30 cellular contexts compared by ENCODE assay signal in the genomic region with DNA sequence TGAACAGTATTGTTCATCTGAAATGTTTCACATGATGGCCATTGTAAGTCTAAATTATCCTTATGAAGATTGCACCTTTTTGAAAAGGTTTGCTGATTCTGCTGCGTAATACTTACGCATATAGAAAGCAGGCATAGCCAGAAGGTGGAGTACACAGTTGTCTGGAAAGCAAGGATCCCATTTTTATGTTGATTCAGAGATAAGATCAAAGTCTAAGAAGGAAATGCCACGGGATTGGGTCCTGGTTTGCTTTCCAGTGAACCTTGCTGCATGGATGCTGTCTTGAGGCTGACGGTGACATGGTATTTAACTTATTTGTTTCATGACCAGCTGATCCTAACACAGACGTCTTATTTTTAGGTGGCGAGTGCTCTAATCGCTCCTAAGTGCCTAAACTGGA. TPM values are rescaled to one million over a fixed set of nuclear protein-coding genes. Genes with fewer than 3 reads are reported as not detected.
DNase-seq lines count a peak whose midpoint lies in the region; FAIRE-seq and TF ChIP-seq lines count a peak whose summit lies in the region.
"Had no signal": no experiment of that assay in that cellular context is flagged by ENCODE, and none has a peak within 500 bp of the region (broad histone marks: within the 10 kb centered on the region; RNA-seq: fewer than 3 reads in every experiment).

No MANE protein-coding gene starts in this region.

- TF ChIP-seq EP300 in H1 (IDR thresholded peaks at IDR 0.05; ENCODE audit: borderline replicate concordance in 1 of 2, low read depth in 2 of 2, low read length in 2 of 2), result no peak

- H2AFZ ChIP-seq in H1 (ENCODE audit: low read length) (no peak overlapping the region), neuronal stem cell (ENCODE audit: low read length) (peak overlapping the region; percentile 23)
- H2AFZ ChIP-seq: GM23248, PC-9 had no signal

- H3K27me3 ChIP-seq in H1 (replicated peaks in 1 of 4; ENCODE audit: control insufficient read depth in 3 of 4, extremely low read depth in 1 of 4, insufficient read depth in 3 of 4, low read length in 3 of 4) (no peaks in the 10 kb centered on the region), neuronal stem cell (ENCODE audit: control insufficient read depth in 3 of 3, insufficient read depth in 3 of 3, low read depth in 1 of 3, low read length in 3 of 3) (no peaks in the 10 kb centered on the region)
- H3K27me3 ChIP-seq: BLaER1 had no signal

- no peaks in the 10 kb centered on the region for H4K20me1 ChIP-seq in H1 (replicated peaks in 1 of 2; ENCODE audit: control insufficient read depth in 1 of 2, insufficient read depth in 2 of 2, low read length in 2 of 2)
- H4K20me1 ChIP-seq: BLaER1 had no signal

- DNase-seq in ELF-1 (ENCODE audit: low read depth, low spot score), result peak; percentile 21
- peak; percentile 15 for DNase-seq in SK-N-DZ (ENCODE audit: low spot score)
- no peak for DNase-seq in H1 (ENCODE audit: low read depth in 1 of 2, low spot score in 2 of 2)
- DNase-seq in neuronal stem cell (ENCODE audit: low spot score), result no peak
- DNase-seq in EL, result no peak
- no peak for DNase-seq in LoVo (ENCODE audit: low spot score)
- DNase-seq in activated gamma-delta T cell treated with Interleukin-2 at 50 U/mL for 16 hours, result no peak
- no peak for DNase-seq in effector CD8-positive, alpha-beta T cell (lab: John Stamatoyannopoulos, UW)
- DNase-seq: CD4-positive, alpha-beta T cell; GM23248; H9; HFFc6; IMR-90; MV-4-11; NCI-H1105 treated with DMSO at 0.1 percent for 48 hours; NCI-H146; NCI-H1930; NCI-H2107; NCI-H524 treated with DMSO at 0.1 percent for 48 hours; NCI-H774 had no signal

- H3K18ac ChIP-seq in H1 (ENCODE audit: extremely low read depth, low read length), result no peak overlapping the region
- no peak overlapping the region for H3K18ac ChIP-seq in neuronal stem cell (ENCODE audit: low read length)

- POLR2A ChIA-PET in H1 (lab: Charles Lee; ENCODE audit: partially characterized antibody), result no interaction called here

- H3K14ac ChIP-seq in H1 (ENCODE audit: insufficient read length) (no peak overlapping the region), neuronal stem cell (ENCODE audit: low read length) (no peak overlapping the region)

- 89% methylated on average over 7 of the region's 7 CpGs; no CpG with 5 or more reads in 1 of the 2 experiments for WGBS in H1 (ENCODE audit: extremely low coverage in 1 of 2, insufficient coverage in 1 of 2, insufficient read length in 1 of 2, insufficient replicate concordance in 2 of 2, low coverage in 1 of 2, low lambda C conversion rate in 2 of 2, missing lambda C conversion rate in 1 of 2), 2 experiments
- no CpG with 5 or more reads among the region's 7 CpGs for WGBS in neuronal stem cell (ENCODE audit: extremely low coverage in 2 of 2, insufficient read length in 2 of 2, insufficient replicate concordance in 1 of 2), 2 donors

- H3K9ac ChIP-seq in H1 (replicated peaks in 1 of 4; ENCODE audit: extremely low read depth in 1 of 4, low read depth in 3 of 4, low read length in 3 of 4) (no peak overlapping the region), neuronal stem cell (ENCODE audit: low read depth, low read length, poor library complexity) (no peak overlapping the region)
- H3K9ac ChIP-seq: BLaER1, GM23248, KMS-11 had no signal

- H2AK5ac ChIP-seq in H1 (ENCODE audit: low read depth, low read length) (no peak overlapping the region), neuronal stem cell (ENCODE audit: low read depth, low read length) (no peak overlapping the region)

- H3K79me2 ChIP-seq in H1 (ENCODE audit: control insufficient read depth in 1 of 2, insufficient read depth in 2 of 2, low read length in 2 of 2), result no peaks in the 10 kb centered on the region

- H2BK5ac ChIP-seq in H1 (ENCODE audit: low read depth, low read length), result no peak overlapping the region
- H2BK5ac ChIP-seq in neuronal stem cell (ENCODE audit: low read length), result no peak overlapping the region

- no peak for TF ChIP-seq CTCF in H1 (IDR thresholded peaks at IDR 0.05; ENCODE audit: control extremely low read depth in 1 of 3, insufficient read depth in 1 of 3, low read depth in 1 of 3, low read length in 3 of 3)

- no peak overlapping the region for H2BK12ac ChIP-seq in H1 (ENCODE audit: low read depth, low read length)
- H2BK12ac ChIP-seq in neuronal stem cell (ENCODE audit: low read length), result no peak overlapping the region

- CTCF ChIA-PET in H1 (lab: Charles Lee; ENCODE audit: partially characterized antibody), result no interaction called here

- H3K56ac ChIP-seq in H1 (replicated peaks; ENCODE audit: insufficient read length, low read depth, low read length), result no peak overlapping the region

- H3K4me3 ChIP-seq in H1 (ENCODE audit: extremely low read depth in 1 of 4, insufficient read depth in 2 of 4, low read depth in 3 of 4, low read length in 4 of 4), result no peak overlapping the region
- no peak overlapping the region for H3K4me3 ChIP-seq in neuronal stem cell (ENCODE audit: low read length in 2 of 2)
- H3K4me3 ChIP-seq: BLaER1, GM23248, PC-9 had no signal

- TF ChIP-seq RAD21 in H1 (IDR thresholded peaks at IDR 0.05 in 1 of 2, conservative IDR thresholded peaks at IDR 0.05 in 1 of 2; ENCODE audit: low read depth in 2 of 2, low read length in 2 of 2), result no peak

- no peak overlapping the region for H3K23ac ChIP-seq in H1 (ENCODE audit: insufficient read length)
- H3K23ac ChIP-seq in neuronal stem cell (ENCODE audit: low read depth, low read length, poor library complexity), result no peak overlapping the region

- H3K36me3 ChIP-seq in H1 (ENCODE audit: control insufficient read depth in 2 of 4, insufficient read depth in 4 of 4, low read length in 3 of 4) (no peaks in the 10 kb centered on the region), neuronal stem cell (replicated peaks in 1 of 2; ENCODE audit: control insufficient read depth in 2 of 2, insufficient read depth in 2 of 2, low read length in 2 of 2) (no peaks in the 10 kb centered on the region)
- H3K36me3 ChIP-seq: BLaER1 had no signal

- no peaks in the 10 kb centered on the region for H3K23me2 ChIP-seq in H1 (ENCODE audit: low read depth, low read length)

- no peak overlapping the region for H3K4ac ChIP-seq in H1 (replicated peaks; ENCODE audit: insufficient read length, low read depth, low read length)
- H3K4ac ChIP-seq in neuronal stem cell (ENCODE audit: low read length), result no peak overlapping the region

- no peak overlapping the region for H3K27ac ChIP-seq in H1 (ENCODE audit: low read depth, low read length)
- no peak overlapping the region for H3K27ac ChIP-seq in neuronal stem cell (replicated peaks; ENCODE audit: low read length)
- H3K27ac ChIP-seq: BLaER1, GM23248, KMS-11, PC-9 had no signal

- H3K79me1 ChIP-seq in H1 (ENCODE audit: low read depth, low read length) (no peaks in the 10 kb centered on the region), neuronal stem cell (ENCODE audit: low read depth, low read length) (no peaks in the 10 kb centered on the region)

- peak; percentile 57 for FAIRE-seq in H1 (lab: Jason Lieb, UNC)
- FAIRE-seq: A204.1, D721Med, G401.6 had no signal

- H3K4me2 ChIP-seq in H1 (ENCODE audit: insufficient read depth in 1 of 2, low read depth in 2 of 2, low read length in 2 of 2) (no peak overlapping the region), neuronal stem cell (ENCODE audit: insufficient read depth, low read length, poor library complexity, severe bottlenecking) (no peak overlapping the region)
- H3K4me2 ChIP-seq: BLaER1, KMS-11, PC-9 had no signal

- TF ChIP-seq POLR2A in H1 (IDR thresholded peaks at IDR 0.05; ENCODE audit: control extremely low read depth in 1 of 2, low read depth in 2 of 2, low read length in 2 of 2), result no peak

- no peak overlapping the region for H2BK20ac ChIP-seq in H1 (ENCODE audit: low read length)

- H2BK120ac ChIP-seq in H1 (replicated peaks; ENCODE audit: low read depth, low read length), result no peak overlapping the region
- H2BK120ac ChIP-seq in neuronal stem cell (ENCODE audit: low read depth, low read length), result no peak overlapping the region

- H4K91ac ChIP-seq in H1 (replicated peaks; ENCODE audit: insufficient read length, low read length) (no peak overlapping the region), neuronal stem cell (ENCODE audit: low read depth, low read length, poor library complexity) (no peak overlapping the region)

- H3K4me1 ChIP-seq in H1 (replicated peaks in 1 of 4; ENCODE audit: control insufficient read depth in 3 of 4, insufficient read depth in 4 of 4, low read length in 3 of 4) (no peaks in the 10 kb centered on the region), neuronal stem cell (ENCODE audit: control insufficient read depth in 2 of 2, insufficient read depth in 1 of 2, low read depth in 1 of 2, low read length in 2 of 2) (peaks cover 0 to 4% of the 10 kb centered on the region in 2 donors)

- no peaks in the 10 kb centered on the region for H3K9me3 ChIP-seq in H1 (ENCODE audit: insufficient read depth in 2 of 2, low read depth in 1 of 2, low read length in 1 of 2)
- H3K9me3 ChIP-seq in neuronal stem cell (replicated peaks in 1 of 2; ENCODE audit: control insufficient read depth in 2 of 2, insufficient read depth in 1 of 2, low read depth in 1 of 2, low read length in 2 of 2), result no peaks in the 10 kb centered on the region
- H3K9me3 ChIP-seq: BLaER1 had no signal

- no peak overlapping the region for H4K8ac ChIP-seq in H1 (ENCODE audit: extremely low read depth, insufficient read depth, low read length)
- H4K8ac ChIP-seq in neuronal stem cell (ENCODE audit: low read depth, low read length), result no peak overlapping the region

- H2BK15ac ChIP-seq in H1 (ENCODE audit: low read length) (no peak overlapping the region), neuronal stem cell (ENCODE audit: low read length) (no peak overlapping the region)

- no peak overlapping the region for H4K5ac ChIP-seq in H1 (ENCODE audit: insufficient read length, low read depth, low read length)

RNA-seq across cellular contexts. Expression of a gene that starts 15.5 kb away (rescaled TPM):
- 8.2 and 8.6 TPM in 2 replicates for polyA plus RNA-seq in SK-N-DZ (2014; cell fraction: cytosol; rRNA removed)
- 3.2 and 3.4 TPM in 2 replicates for polyA plus RNA-seq in SK-N-DZ (2014; cell fraction: nucleus; rRNA removed)
- total RNA-seq in H1 (2021; fragmentation: NEBNext Ultra II Directional; extraction: Animal tissue kit (Norgen Biotek cat#: 25700)), result not detected in 2 replicates
- polyA plus RNA-seq in H1 (2011; rRNA removed), result 0.06 and 0.35 TPM in 2 replicates
- polyA plus RNA-seq in H1 (2011; cell fraction: cytosol; rRNA removed), result not detected
- polyA plus RNA-seq in H1 (2011; cell fraction: nucleus; rRNA removed), result 0.20 TPM
- not detected in 4 replicates for polyA plus RNA-seq in H1 (2012, experiment 1 of 2)
- polyA plus RNA-seq in H1 (2012, experiment 2 of 2), result not detected
- 0.08 TPM for polyA plus RNA-seq in H1 (2013, experiment 1 of 2)
- not detected for polyA plus RNA-seq in H1 (2013, experiment 2 of 2)
- polyA minus RNA-seq in H1 (2011; rRNA and poly(A)+ RNA removed), result not detected in 2 replicates
- not detected for polyA minus RNA-seq in H1 (2011; cell fraction: cytosol; rRNA and poly(A)+ RNA removed)
- polyA minus RNA-seq in H1 (2011; cell fraction: nucleus; rRNA and poly(A)+ RNA removed), result not detected
- 0.04 TPM for polyA plus RNA-seq in neuronal stem cell (2013, experiment 1 of 2)
- not detected for polyA plus RNA-seq in neuronal stem cell (2013, experiment 2 of 2)
- total RNA-seq: CD4-positive, alpha-beta T cell; GM23248; H9; HFFc6; IMR-90; PC-9; Right ventricle myocardium inferior; RPMI7951; SK-MEL-5 had no signal
- polyA plus RNA-seq: AG04450, GM23248, IMR-90 had no signal

RNA-seq across cellular contexts. Expression of a gene that starts 22.0 kb away (rescaled TPM):
- polyA plus RNA-seq in SK-N-DZ (2014; cell fraction: cytosol; rRNA removed), result not detected in 2 replicates
- not detected in 2 replicates for polyA plus RNA-seq in SK-N-DZ (2014; cell fraction: nucleus; rRNA removed)
- not detected in 2 replicates for total RNA-seq in H1 (2021; fragmentation: NEBNext Ultra II Directional; extraction: Animal tissue kit (Norgen Biotek cat#: 25700))
- polyA plus RNA-seq in H1 (2011; rRNA removed), result not detected in 2 replicates
- polyA plus RNA-seq in H1 (2011; cell fraction: cytosol; rRNA removed), result not detected
- polyA plus RNA-seq in H1 (2011; cell fraction: nucleus; rRNA removed), result not detected
- not detected in 4 replicates for polyA plus RNA-seq in H1 (2012, experiment 1 of 2)
- not detected for polyA plus RNA-seq in H1 (2012, experiment 2 of 2)
- polyA plus RNA-seq in H1 (2013, experiment 1 of 2), result not detected
- not detected for polyA plus RNA-seq in H1 (2013, experiment 2 of 2)
- polyA minus RNA-seq in H1 (2011; rRNA and poly(A)+ RNA removed), result not detected in 2 replicates
- polyA minus RNA-seq in H1 (2011; cell fraction: cytosol; rRNA and poly(A)+ RNA removed), result not detected
- polyA minus RNA-seq in H1 (2011; cell fraction: nucleus; rRNA and poly(A)+ RNA removed), result not detected
- not detected for polyA plus RNA-seq in neuronal stem cell (2013, experiment 1 of 2)
- polyA plus RNA-seq in neuronal stem cell (2013, experiment 2 of 2), result not detected
- total RNA-seq: CD4-positive, alpha-beta T cell; GM23248; H9; HFFc6; IMR-90; PC-9; Right ventricle myocardium inferior; RPMI7951; SK-MEL-5 had no signal
- polyA plus RNA-seq: AG04450, GM23248, IMR-90 had no signal

RNA-seq across cellular contexts. Expression of a gene that starts 23.3 kb away (rescaled TPM):
- polyA plus RNA-seq in SK-N-DZ (2014; cell fraction: cytosol; rRNA removed), result not detected in 2 replicates
- polyA plus RNA-seq in SK-N-DZ (2014; cell fraction: nucleus; rRNA removed), result not detected in 2 replicates
- total RNA-seq in H1 (2021; fragmentation: NEBNext Ultra II Directional; extraction: Animal tissue kit (Norgen Biotek cat#: 25700)), result not detected in 2 replicates
- 0.17 and 0.49 TPM in 2 replicates for polyA plus RNA-seq in H1 (2011; rRNA removed)
- polyA plus RNA-seq in H1 (2011; cell fraction: cytosol; rRNA removed), result 0.06 TPM
- 0.54 TPM for polyA plus RNA-seq in H1 (2011; cell fraction: nucleus; rRNA removed)
- 0.33 to 0.41 TPM in 2 of 4 replicates, not detected in the others for polyA plus RNA-seq in H1 (2012, experiment 1 of 2)
- polyA plus RNA-seq in H1 (2012, experiment 2 of 2), result 0.16 TPM
- 0.26 TPM for polyA plus RNA-seq in H1 (2013, experiment 1 of 2)
- polyA plus RNA-seq in H1 (2013, experiment 2 of 2), result 0.39 TPM
- 0.22 TPM in 1 of 2 replicates, not detected in the other for polyA minus RNA-seq in H1 (2011; rRNA and poly(A)+ RNA removed)
- not detected for polyA minus RNA-seq in H1 (2011; cell fraction: cytosol; rRNA and poly(A)+ RNA removed)
- not detected for polyA minus RNA-seq in H1 (2011; cell fraction: nucleus; rRNA and poly(A)+ RNA removed)
- polyA plus RNA-seq in neuronal stem cell (2013, experiment 1 of 2), result 0.14 TPM
- polyA plus RNA-seq in neuronal stem cell (2013, experiment 2 of 2), result 0.40 TPM
- total RNA-seq: CD4-positive, alpha-beta T cell; H9; IMR-90; Right ventricle myocardium inferior; SK-MEL-5 had no signal
- polyA plus RNA-seq: AG04450, GM23248 had no signal

RNA-seq across cellular contexts. Expression of a gene that starts 31.0 kb away (rescaled TPM):
- 13.3 and 14.2 TPM in 2 replicates for polyA plus RNA-seq in SK-N-DZ (2014; cell fraction: cytosol; rRNA removed)
- polyA plus RNA-seq in SK-N-DZ (2014; cell fraction: nucleus; rRNA removed), result 9.8 and 14.6 TPM in 2 replicates
- 7.2 and 7.6 TPM in 2 replicates for total RNA-seq in H1 (2021; fragmentation: NEBNext Ultra II Directional; extraction: Animal tissue kit (Norgen Biotek cat#: 25700))
- 3.3 and 5.4 TPM in 2 replicates for polyA plus RNA-seq in H1 (2011; rRNA removed)
- polyA plus RNA-seq in H1 (2011; cell fraction: cytosol; rRNA removed), result 5.1 TPM
- polyA plus RNA-seq in H1 (2011; cell fraction: nucleus; rRNA removed), result 5.3 TPM
- 6.4 to 8.1 TPM (median 7.5 TPM) in 4 replicates for polyA plus RNA-seq in H1 (2012, experiment 1 of 2)
- 7.9 TPM for polyA plus RNA-seq in H1 (2012, experiment 2 of 2)
- 3.1 TPM for polyA plus RNA-seq in H1 (2013, experiment 1 of 2)
- polyA plus RNA-seq in H1 (2013, experiment 2 of 2), result 3.1 TPM
- 4.7 and 12.0 TPM in 2 replicates for polyA minus RNA-seq in H1 (2011; rRNA and poly(A)+ RNA removed)
- polyA minus RNA-seq in H1 (2011; cell fraction: cytosol; rRNA and poly(A)+ RNA removed), result 4.6 TPM
- 6.5 TPM for polyA minus RNA-seq in H1 (2011; cell fraction: nucleus; rRNA and poly(A)+ RNA removed)
- 6.4 TPM for polyA plus RNA-seq in neuronal stem cell (2013, experiment 1 of 2)
- polyA plus RNA-seq in neuronal stem cell (2013, experiment 2 of 2), result 7.3 TPM

RNA-seq across cellular contexts. Expression of a gene that starts 59.8 kb away (rescaled TPM):
- polyA plus RNA-seq in SK-N-DZ (2014; cell fraction: cytosol; rRNA removed), result 19.3 and 21.4 TPM in 2 replicates
- polyA plus RNA-seq in SK-N-DZ (2014; cell fraction: nucleus; rRNA removed), result 9.3 and 10.0 TPM in 2 replicates
- total RNA-seq in H1 (2021; fragmentation: NEBNext Ultra II Directional; extraction: Animal tissue kit (Norgen Biotek cat#: 25700)), result 15.0 and 20.8 TPM in 2 replicates
- polyA plus RNA-seq in H1 (2011; rRNA removed), result 20.8 and 26.5 TPM in 2 replicates
- 18.3 TPM for polyA plus RNA-seq in H1 (2011; cell fraction: cytosol; rRNA removed)
- 17.6 TPM for polyA plus RNA-seq in H1 (2011; cell fraction: nucleus; rRNA removed)
- polyA plus RNA-seq in H1 (2012, experiment 1 of 2), result 17.0 to 19.0 TPM (median 18.3 TPM) in 4 replicates
- 10.9 TPM for polyA plus RNA-seq in H1 (2012, experiment 2 of 2)
- polyA plus RNA-seq in H1 (2013, experiment 1 of 2), result 20.0 TPM
- polyA plus RNA-seq in H1 (2013, experiment 2 of 2), result 20.8 TPM
- polyA minus RNA-seq in H1 (2011; rRNA and poly(A)+ RNA removed), result 26.7 and 34.6 TPM in 2 replicates
- polyA minus RNA-seq in H1 (2011; cell fraction: cytosol; rRNA and poly(A)+ RNA removed), result 12.8 TPM
- polyA minus RNA-seq in H1 (2011; cell fraction: nucleus; rRNA and poly(A)+ RNA removed), result 19.6 TPM
- 20.7 TPM for polyA plus RNA-seq in neuronal stem cell (2013, experiment 1 of 2)
- polyA plus RNA-seq in neuronal stem cell (2013, experiment 2 of 2), result 21.8 TPM

Comparison
In these comparisons a context has a peak if more than half of its experiments do, and no peak if none do; other contexts are left out.
1. DNase-seq: peak in ELF-1 (single experiment) and SK-N-DZ (single experiment); none in H1 (0 of 2), neuronal stem cell (single experiment), EL (single experiment), LoVo (single experiment), activated gamma-delta T cell treated with Interleukin-2 at 50 U/mL for 16 hours (single experiment) and effector CD8-positive, alpha-beta T cell (single experiment).